In genomic region chr1:3890389-3891328, GRCh38 we compare ENCODE assay signal across 9 cellular contexts. TPM values are rescaled to one million over a fixed set of nuclear protein-coding genes. Genes with fewer than 3 reads are reported as not detected.
DNase-seq lines count a peak whose midpoint lies in the region; ATAC-seq and FAIRE-seq lines count a peak whose summit lies in the region.
"Had no signal": no experiment of that assay in that cellular context is flagged by ENCODE, and none has a peak within 500 bp of the region (broad histone marks: within the 10 kb centered on the region; RNA-seq: fewer than 3 reads in every experiment).

No MANE protein-coding gene starts in this region.

- H3K4me1 Mint-ChIP-seq in T-helper 2 cell treated with Interferon-gamma antibody and Interleukin-4, amounts not matched to agents 5 μg/mL and 100 μg/mL, for 36 hours (ENCODE audit: low read depth): peaks cover 20% of the 10 kb centered on the region

- peak overlapping the region; percentile 24 to 97 (median 79) for H3K4me2 ChIP-seq in BLaER1 treated with 17β-estradiol and CSF1 and Interleukin-3, amounts not matched to agents 10 nM and 100 nM

- H4K20me1 ChIP-seq in BLaER1 treated with 17β-estradiol and CSF1 and Interleukin-3, amounts not matched to agents 10 nM and 100 nM: peaks cover 46 to 95% (median 77%) of the 10 kb centered on the region in 11 experiments

- FAIRE-seq in GM18507 (lab: Jason Lieb, UNC): peak; percentile 89

- DNase-seq in GM18507 (ENCODE audit: extremely low spot score, insufficient read length, low read depth): no peak
- DNase-seq in T-helper 2 cell treated with Interferon-gamma antibody and Interleukin-4, amounts not matched to agents 5 μg/mL and 100 μg/mL, for 36 hours (ENCODE audit: low spot score): peak; percentile 22
- peak in 1 of 2 donors; percentile 5 for DNase-seq in left colon
- no peak for DNase-seq in stimulated activated naive CD4-positive, alpha-beta T cell treated with Interleukin-2 at 50 U/mL for 16 hours (lab: John Stamatoyannopoulos, UW)
- DNase-seq in SJCRH30: no peak
- DNase-seq: NCI-H345 had no signal

- no peaks in the 10 kb centered on the region for H3K9me3 ChIP-seq in BLaER1 treated with 17β-estradiol and CSF1 and Interleukin-3, amounts not matched to agents 10 nM and 100 nM (replicated peaks in 1 of 11)
- no peaks in the 10 kb centered on the region for H3K9me3 ChIP-seq in SJCRH30 (replicated peaks)

- peak overlapping the region in 5 of 11 experiments; percentile 2 to 29 (median 14); a peak in 5 of 22 replicates for H3K27ac ChIP-seq in BLaER1 treated with 17β-estradiol and CSF1 and Interleukin-3, amounts not matched to agents 10 nM and 100 nM
- H3K27ac ChIP-seq in SJCRH30: no peak overlapping the region

- peaks cover 43% of the 10 kb centered on the region for H3K36me3 Mint-ChIP-seq in T-helper 2 cell treated with Interferon-gamma antibody and Interleukin-4, amounts not matched to agents 5 μg/mL and 100 μg/mL, for 36 hours (ENCODE audit: low read depth)

- H3K4me1 ChIP-seq in BLaER1 treated with 17β-estradiol and CSF1 and Interleukin-3, amounts not matched to agents 10 nM and 100 nM: peaks cover 29 to 38% (median 33%) of the 10 kb centered on the region in 10 experiments
- no peaks in the 10 kb centered on the region for H3K4me1 ChIP-seq in SJCRH30

- intact Hi-C loops in left colon (cut with DNase I, micrococcal nuclease): no loop called here

- H3K9me3 Mint-ChIP-seq in T-helper 2 cell treated with Interferon-gamma antibody and Interleukin-4, amounts not matched to agents 5 μg/mL and 100 μg/mL, for 36 hours: no peaks in the 10 kb centered on the region

- no peaks in the 10 kb centered on the region for H3K27me3 ChIP-seq in BLaER1 treated with 17β-estradiol and CSF1 and Interleukin-3, amounts not matched to agents 10 nM and 100 nM
- H3K27me3 ChIP-seq in SJCRH30: no peaks in the 10 kb centered on the region

- peak; percentile 42 for ATAC-seq in left colon
- ATAC-seq in HG03469 (IDR thresholded peaks at IDR 0.05; ENCODE audit: unreplicated experiment): no peak
- ATAC-seq in HG02623 (IDR thresholded peaks at IDR 0.05; ENCODE audit: unreplicated experiment): no peak

- H3K27ac Mint-ChIP-seq in T-helper 2 cell treated with Interferon-gamma antibody and Interleukin-4, amounts not matched to agents 5 μg/mL and 100 μg/mL, for 36 hours: peak overlapping the region; percentile 46

- peaks cover 66 to 85% (median 69%) of the 10 kb centered on the region in 11 experiments for H3K36me3 ChIP-seq in BLaER1 treated with 17β-estradiol and CSF1 and Interleukin-3, amounts not matched to agents 10 nM and 100 nM
- H3K36me3 ChIP-seq in SJCRH30: peaks cover 52% of the 10 kb centered on the region

- peak overlapping the region in 6 of 11 experiments; percentile 8 to 56 (median 30); a peak in 7 of 22 replicates for H3K9ac ChIP-seq in BLaER1 treated with 17β-estradiol and CSF1 and Interleukin-3, amounts not matched to agents 10 nM and 100 nM

- peak overlapping the region in 5 of 10 experiments; percentile 10 to 47 (median 36); a peak in 6 of 20 replicates for H3K4me3 ChIP-seq in BLaER1 treated with 17β-estradiol and CSF1 and Interleukin-3, amounts not matched to agents 10 nM and 100 nM
- no peak overlapping the region for H3K4me3 ChIP-seq in SJCRH30

- H3K4me3 Mint-ChIP-seq in T-helper 2 cell treated with Interferon-gamma antibody and Interleukin-4, amounts not matched to agents 5 μg/mL and 100 μg/mL, for 36 hours: peak overlapping the region; percentile 33

- H3K27me3 Mint-ChIP-seq in T-helper 2 cell treated with Interferon-gamma antibody and Interleukin-4, amounts not matched to agents 5 μg/mL and 100 μg/mL, for 36 hours (ENCODE audit: low read depth): no peaks in the 10 kb centered on the region

RNA-seq across cellular contexts. Expression of gene C1orf174, which starts 9.4 kb away (rescaled TPM):
- total RNA-seq in left colon: 10 to 100 TPM; 17.1 to 22.3 TPM
- 55.0 and 59.2 TPM in 2 replicates for total RNA-seq in SJCRH30 (2014; rRNA removed; shearing (Covaris generic))

RNA-seq across cellular contexts. Expression of gene DFFB, which starts 33.4 kb away (rescaled TPM):
- 1 to 10 TPM; 6.2 to 9.6 TPM for total RNA-seq in left colon
- total RNA-seq in SJCRH30 (2014; rRNA removed; shearing (Covaris generic)): 5.6 and 6.4 TPM in 2 replicates

RNA-seq across cellular contexts. Expression of gene CEP104, which starts 33.6 kb away (rescaled TPM):
- 10 to 100 TPM; 43.5 to 45.6 TPM for total RNA-seq in left colon
- total RNA-seq in SJCRH30 (2014; rRNA removed; shearing (Covaris generic)): 30.5 and 35.1 TPM in 2 replicates
